ENCODE assay signal across 8 cellular contexts in the genomic region with DNA sequence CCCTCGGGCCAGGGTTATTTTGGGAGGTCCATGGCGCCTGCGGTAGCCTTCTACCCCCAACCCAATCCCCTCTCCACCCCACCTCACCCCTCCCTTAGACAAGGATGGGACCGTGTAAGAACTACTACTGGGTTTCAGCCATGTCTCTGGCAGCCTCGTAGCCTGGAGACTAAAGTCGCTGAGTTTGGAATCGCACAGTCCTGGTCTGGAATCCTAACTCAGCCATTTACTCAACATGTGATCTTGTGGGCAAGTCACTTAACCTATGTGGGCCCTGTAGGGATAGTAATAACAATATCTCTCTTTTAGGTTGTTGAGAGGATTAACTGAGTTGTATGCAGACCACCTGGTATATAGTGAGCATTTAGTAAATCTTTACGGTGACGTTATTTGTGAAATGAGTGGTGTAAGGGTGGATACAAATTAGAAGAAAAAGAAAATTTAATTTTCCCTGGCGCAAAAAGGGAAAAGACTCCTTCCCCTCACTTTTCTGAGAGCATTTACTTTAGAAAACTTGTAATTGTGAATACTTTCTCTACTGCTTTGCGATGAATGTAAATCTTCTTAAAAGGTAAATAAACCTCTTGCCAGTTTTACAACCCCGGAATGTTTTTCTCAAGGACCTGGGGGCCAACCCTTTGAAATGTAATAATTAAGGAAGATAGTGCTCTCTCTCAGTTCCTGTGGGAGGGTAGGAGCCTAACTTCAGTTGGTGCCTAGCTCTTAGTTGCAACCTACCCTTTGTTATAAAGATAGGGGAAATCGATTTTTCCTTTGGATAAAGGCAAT. TPM values are rescaled to one million over a fixed set of nuclear protein-coding genes. Genes with fewer than 3 reads are reported as not detected.
DNase-seq lines count a peak whose midpoint lies in the region; ATAC-seq, FAIRE-seq and TF ChIP-seq lines count a peak whose summit lies in the region.

No MANE protein-coding gene starts in this region.

- WGBS in HUES64: 5% methylated on average over 11 of the region's 13 CpGs

- DNase-seq in CD8-positive, alpha-beta T cell: no peak
- no peak for DNase-seq in activated B cell treated with CpG ODN at 0.5 μM for 24 hours
- no peak for DNase-seq in left cardiac atrium
- DNase-seq in sciatic nerve (ENCODE audit: low spot score): no peak
- no peak for DNase-seq in KBM-7
- DNase-seq in urothelium cell line (ENCODE audit: low spot score): no peak

- peak overlapping the region; percentile 92 for H3K9ac ChIP-seq in HUES64 (ENCODE audit: low read depth, low read length)

- H3K9me3 Mint-ChIP-seq in CD8-positive, alpha-beta T cell: no peaks in the 10 kb centered on the region
- no peaks in the 10 kb centered on the region for H3K9me3 Mint-ChIP-seq in activated B cell treated with CpG ODN at 0.5 μM for 24 hours

- H3K27me3 ChIP-seq in CD8-positive, alpha-beta T cell (ENCODE audit: insufficient read depth, low read length): no peaks in the 10 kb centered on the region
- H3K27me3 ChIP-seq in HUES64 (ENCODE audit: insufficient read depth, low read length): peaks cover 45% of the 10 kb centered on the region

- intact Hi-C loops in CD8-positive, alpha-beta T cell (cut with DNase I, micrococcal nuclease): loop anchor here (1.0 to 5.0 kb wide), 9 partner anchors 14 to 1226 kb away; a partner anchor contains a TSS
- intact Hi-C loops in activated B cell treated with CpG ODN at 0.5 μM for 24 hours (cut with micrococcal nuclease): loop anchor here (1.0 to 5.0 kb wide), 3 partner anchors 14 to 1133 kb away; a partner anchor contains a TSS
- intact Hi-C loops in left cardiac atrium (cut with DNase I): no loop called here
- intact Hi-C loops in sciatic nerve (cut with DNase I): no loop called here

- no peak for FAIRE-seq in urothelium cell line (lab: Jason Lieb, UNC)

- POLR2A ChIA-PET in CD8-positive, alpha-beta T cell (lab: Charles Lee): interaction anchor here (1.2 to 1.4 kb wide), 5 partner anchors 13 to 112 kb away, joined by 3 to 10 read pairs (median 3); a partner anchor contains a TSS
- POLR2A ChIA-PET in activated B cell treated with CpG ODN at 0.5 μM for 24 hours (lab: Charles Lee): interaction anchor here (0.6 to 6.0 kb wide), 20 partner anchors 9 to 1226 kb away, joined by 3 to 114 read pairs (median 4); a partner anchor contains a TSS

- peak overlapping the region; percentile 90 for H3K4me3 ChIP-seq in CD8-positive, alpha-beta T cell (ENCODE audit: low read depth, low read length)
- peak overlapping the region; percentile 73 for H3K4me3 ChIP-seq in HUES64 (ENCODE audit: low read length)

- no peak for TF ChIP-seq CTCF in CD8-positive, alpha-beta T cell (IDR thresholded peaks at IDR 0.05)
- TF ChIP-seq CTCF in activated B cell treated with CpG ODN at 0.5 μM for 24 hours (IDR thresholded peaks at IDR 0.05): no peak

- peak; percentile 59 for ATAC-seq in CD8-positive, alpha-beta T cell
- peak; percentile 26 for ATAC-seq in GM19452 (IDR thresholded peaks at IDR 0.05; ENCODE audit: unreplicated experiment)
- ATAC-seq in activated B cell treated with CpG ODN at 0.5 μM for 24 hours (ENCODE audit: low read depth): peak; percentile 54
- ATAC-seq in left cardiac atrium: peak; percentile 65 to 70
- ATAC-seq in sciatic nerve: peak; percentile 72

- H3K27ac ChIP-seq in CD8-positive, alpha-beta T cell (ENCODE audit: low read depth, low read length): peak overlapping the region; percentile 82
- peak overlapping the region; percentile 86 for H3K27ac ChIP-seq in HUES64 (ENCODE audit: low read depth, low read length)

- peak overlapping the region; percentile 96 for H3K27ac Mint-ChIP-seq in CD8-positive, alpha-beta T cell
- H3K27ac Mint-ChIP-seq in activated B cell treated with CpG ODN at 0.5 μM for 24 hours: peak overlapping the region; percentile 98

- peaks cover 32% of the 10 kb centered on the region for H3K36me3 Mint-ChIP-seq in CD8-positive, alpha-beta T cell
- peaks cover 31% of the 10 kb centered on the region for H3K36me3 Mint-ChIP-seq in activated B cell treated with CpG ODN at 0.5 μM for 24 hours (ENCODE audit: low read depth)

- H3K4me1 Mint-ChIP-seq in CD8-positive, alpha-beta T cell (ENCODE audit: low read depth): peaks cover 28% of the 10 kb centered on the region
- peaks cover 27% of the 10 kb centered on the region for H3K4me1 Mint-ChIP-seq in activated B cell treated with CpG ODN at 0.5 μM for 24 hours

- H3K36me3 ChIP-seq in CD8-positive, alpha-beta T cell (ENCODE audit: insufficient read depth, low read length): peaks cover 11% of the 10 kb centered on the region
- peaks cover 26% of the 10 kb centered on the region for H3K36me3 ChIP-seq in HUES64 (ENCODE audit: insufficient read depth, low read length)

- H3K4me3 Mint-ChIP-seq in CD8-positive, alpha-beta T cell: peak overlapping the region; percentile 91
- peak overlapping the region; percentile 96 for H3K4me3 Mint-ChIP-seq in activated B cell treated with CpG ODN at 0.5 μM for 24 hours

- in situ Hi-C loops in KBM-7 (cut with MboI; ENCODE audit: low pct_unique_long_range_greater_than_20kb, low sequenced_read_pairs): no loop called here

- no peaks in the 10 kb centered on the region for H3K27me3 Mint-ChIP-seq in CD8-positive, alpha-beta T cell (ENCODE audit: low read depth)
- no peaks in the 10 kb centered on the region for H3K27me3 Mint-ChIP-seq in activated B cell treated with CpG ODN at 0.5 μM for 24 hours

- peaks cover 12% of the 10 kb centered on the region for H3K4me1 ChIP-seq in CD8-positive, alpha-beta T cell (ENCODE audit: insufficient read depth, low read length)
- peaks cover 13% of the 10 kb centered on the region; the same call in 1 of the 2 replicates for H3K4me1 ChIP-seq in HUES64 (ENCODE audit: insufficient read depth, low read length)

- no peaks in the 10 kb centered on the region for H3K9me3 ChIP-seq in CD8-positive, alpha-beta T cell (ENCODE audit: low read length)
- no peaks in the 10 kb centered on the region for H3K9me3 ChIP-seq in HUES64 (ENCODE audit: insufficient read depth, low read depth, low read length)

- CTCF ChIA-PET in CD8-positive, alpha-beta T cell (lab: Charles Lee): interaction anchor here (1.0 kb wide), 1 partner anchor 14 kb away, joined by 3 read pairs; a partner anchor contains a TSS
- CTCF ChIA-PET in activated B cell treated with CpG ODN at 0.5 μM for 24 hours (lab: Charles Lee): no interaction called here

RNA-seq across cellular contexts. Expression of a gene that starts 0.6 kb away (rescaled TPM):
- 10 to 100 TPM; 37.9 to 45.4 TPM for total RNA-seq in CD8-positive, alpha-beta T cell
- 147 TPM for polyA plus RNA-seq in HUES64 (2013, experiment 1 of 2)
- 149 TPM for polyA plus RNA-seq in HUES64 (2013, experiment 2 of 2)
- total RNA-seq in activated B cell treated with CpG ODN at 0.5 μM for 24 hours (63.5 and 67.0 TPM in 2 replicates), left cardiac atrium (10 to 100 TPM; 88.0 to 88.4 TPM), sciatic nerve (41.5 TPM)

RNA-seq across cellular contexts. Expression of a gene that starts 14.5 kb away (rescaled TPM):
- total RNA-seq in CD8-positive, alpha-beta T cell: 1 to 10 TPM; 1.8 to 2.0 TPM
- polyA plus RNA-seq in HUES64 (2013, experiment 1 of 2): 3.5 TPM
- 3.5 TPM for polyA plus RNA-seq in HUES64 (2013, experiment 2 of 2)
- total RNA-seq in activated B cell treated with CpG ODN at 0.5 μM for 24 hours (1.2 and 1.8 TPM in 2 replicates), left cardiac atrium (1 to 10 TPM; 5.9 to 6.4 TPM), sciatic nerve (9.8 TPM)

RNA-seq across cellular contexts. Expression of a gene that starts 17.9 kb away (rescaled TPM):
- total RNA-seq in CD8-positive, alpha-beta T cell: under 1 TPM; 0.31 to 0.41 TPM
- polyA plus RNA-seq in HUES64 (2013, experiment 1 of 2): not detected
- polyA plus RNA-seq in HUES64 (2013, experiment 2 of 2): not detected
- total RNA-seq in activated B cell treated with CpG ODN at 0.5 μM for 24 hours: 0.12 TPM in 1 of 2 replicates, not detected in the other
- 10 to 100 TPM in 1 of 2 donors, 1 to 10 TPM in 1; 8.3 to 10.0 TPM for total RNA-seq in left cardiac atrium
- total RNA-seq in sciatic nerve: 57.3 TPM

Comparison
In these comparisons a context has a peak if more than half of its experiments do, and no peak if none do; other contexts are left out.
1. intact Hi-C loops: an anchor here in CD8-positive, alpha-beta T cell (1.0 to 5.0 kb wide) and activated B cell treated with CpG ODN at 0.5 μM for 24 hours (1.0 to 5.0 kb wide); none called in left cardiac atrium and sciatic nerve.